ENCODE assay signal across 18 cellular contexts in the genomic region with DNA sequence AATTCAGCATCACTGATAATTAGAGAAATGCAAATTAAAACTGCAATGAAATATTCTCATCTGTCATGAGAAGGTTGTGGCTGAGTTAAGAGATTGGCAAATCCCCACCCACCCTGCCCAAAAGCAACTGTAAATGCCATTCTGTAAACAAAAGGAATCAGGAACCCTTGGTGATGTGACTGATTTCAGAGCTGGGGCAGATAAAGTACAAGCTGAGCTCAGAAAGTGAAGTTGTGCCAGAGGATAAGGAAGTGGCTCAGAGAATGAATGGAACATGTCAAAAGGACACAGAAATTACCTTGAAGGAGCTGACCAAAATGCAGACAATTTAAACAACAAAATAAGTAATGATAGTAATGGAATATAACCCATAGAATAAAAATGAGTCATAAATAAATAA. TPM values are rescaled to one million over a fixed set of nuclear protein-coding genes. Genes with fewer than 3 reads are reported as not detected.
DNase-seq lines count a peak whose midpoint lies in the region; ATAC-seq, FAIRE-seq and TF ChIP-seq lines count a peak whose summit lies in the region.
"Had no signal": no experiment of that assay in that cellular context is flagged by ENCODE, and none has a peak within 500 bp of the region (broad histone marks: within the 10 kb centered on the region; RNA-seq: fewer than 3 reads in every experiment).

No MANE protein-coding gene starts in this region.

- FAIRE-seq in D721Med (lab: Jason Lieb, UNC), result no peak
- FAIRE-seq: bronchial epithelial cell, small intestine had no signal

- BruUV-seq in mammary epithelial cell (replicated peaks; lab: Mats Ljungman, UMichigan), result no TSS peak

- H3K9me3 ChIP-seq in CD4-positive, alpha-beta T cell (ENCODE audit: control insufficient read depth, low read length), result no peaks in the 10 kb centered on the region
- H3K9me3 ChIP-seq in mammary epithelial cell (replicated peaks; ENCODE audit: insufficient read depth, low read length), result no peaks in the 10 kb centered on the region
- H3K9me3 ChIP-seq: BLaER1 had no signal

- no peak overlapping the region for H3K4me3 ChIP-seq in mammary epithelial cell (replicated peaks in 1 of 3; ENCODE audit: insufficient read depth in 1 of 3, low read depth in 2 of 3, low read length in 3 of 3)
- H3K4me3 ChIP-seq: BLaER1 had no signal

- H3K27me3 ChIP-seq in CD4-positive, alpha-beta T cell (ENCODE audit: control insufficient read depth, insufficient read depth, low read length), result no peaks in the 10 kb centered on the region
- no peaks in the 10 kb centered on the region for H3K27me3 ChIP-seq in mammary epithelial cell (ENCODE audit: insufficient read depth, low read length)
- H3K27me3 ChIP-seq: BLaER1 had no signal

- H3K9me3 Mint-ChIP-seq in CD4-positive, alpha-beta T cell, result no peaks in the 10 kb centered on the region
- H3K9me3 Mint-ChIP-seq in HFFc6 (no peaks in the 10 kb centered on the region), naive B cell (peaks cover 0 to 4% (median under 1%) of the 10 kb centered on the region in 7 donors)

- no peaks in the 10 kb centered on the region for H3K27me3 Mint-ChIP-seq in CD4-positive, alpha-beta T cell
- peaks cover 4% of the 10 kb centered on the region; the same call in 1 of the 2 replicates for H3K27me3 Mint-ChIP-seq in HFFc6 (ENCODE audit: insufficient read depth)
- H3K27me3 Mint-ChIP-seq in naive B cell, result no peaks in the 10 kb centered on the region

- peak overlapping the region; percentile 14 for H3K4me3 Mint-ChIP-seq in CD4-positive, alpha-beta T cell
- H3K4me3 Mint-ChIP-seq in HFFc6 (no peak overlapping the region), naive B cell (peak overlapping the region in 5 of 8 donors; percentile 18 to 58 (median 53))

- CTCF ChIA-PET in CD4-positive, alpha-beta T cell (lab: Charles Lee), result interaction anchor here (1.8 kb wide), 1 partner anchor 44 kb away, joined by 3 read pairs; no protein-coding TSS in a partner anchor
- CTCF ChIA-PET in mammary epithelial cell (lab: Charles Lee; ENCODE audit: low non-redundant PET), result no interaction called here

- peaks cover 77% of the 10 kb centered on the region for H3K4me1 Mint-ChIP-seq in CD4-positive, alpha-beta T cell (ENCODE audit: low read depth)
- H3K4me1 Mint-ChIP-seq in HFFc6 (ENCODE audit: low read depth) (peaks cover 55% of the 10 kb centered on the region), naive B cell (peaks cover 46 to 78% (median 47%) of the 10 kb centered on the region in 3 donors)

- no peak overlapping the region for H3K27ac ChIP-seq in CD4-positive, alpha-beta T cell (ENCODE audit: low read depth, low read length)
- peak overlapping the region; percentile 91 for H3K27ac ChIP-seq in mammary epithelial cell (ENCODE audit: insufficient read depth, low read depth, low read length)
- H3K27ac ChIP-seq: BLaER1, parathyroid adenoma had no signal

- peaks cover 36% of the 10 kb centered on the region for H3K4me1 ChIP-seq in mammary epithelial cell (ENCODE audit: insufficient read depth, low read length)
- H3K4me1 ChIP-seq: parathyroid adenoma had no signal

- no peak for DNase-seq in CD4-positive, alpha-beta T cell
- DNase-seq in HFFc6, result no peak
- no peak for DNase-seq in mammary epithelial cell
- DNase-seq in naive B cell, result no peak
- DNase-seq in D721Med (ENCODE audit: insufficient read length, low spot score), result no peak
- DNase-seq in NCI-H510A treated with DMSO at 0.1 percent for 48 hours (lab: John Stamatoyannopoulos, UW), result no peak
- no peak for DNase-seq in NCI-H2107 treated with DMSO at 0.1 percent for 48 hours (lab: John Stamatoyannopoulos, UW; ENCODE audit: unreplicated experiment)
- DNase-seq: DND-41; effector CD4-positive, alpha-beta T cell; HCEC 1CT; NCI-H2081 treated with DMSO at 0.1 percent for 48 hours; NCI-H748 treated with DMSO at 0.1 percent for 48 hours had no signal

- intact Hi-C loops in CD4-positive, alpha-beta T cell (cut with DNase I, micrococcal nuclease), result no loop called here
- intact Hi-C loops in mammary epithelial cell (cut with micrococcal nuclease), result no loop called here

- POLR2A ChIA-PET in CD4-positive, alpha-beta T cell (lab: Charles Lee), result interaction anchor here (0.6 to 1.7 kb wide), 3 partner anchors 15 to 72 kb away, joined by 3 to 11 read pairs (median 6); a partner anchor contains a TSS

- H3K9ac ChIP-seq in mammary epithelial cell (ENCODE audit: insufficient read depth, low read length), result no peak overlapping the region
- H3K9ac ChIP-seq: BLaER1, parathyroid adenoma had no signal

- H3K4me2 ChIP-seq in mammary epithelial cell (ENCODE audit: insufficient read depth, low read depth, low read length), result no peak overlapping the region
- H3K4me2 ChIP-seq: BLaER1 had no signal

- H2AFZ ChIP-seq in mammary epithelial cell (ENCODE audit: low read depth, low read length), result no peak overlapping the region
- H2AFZ ChIP-seq: parathyroid adenoma had no signal

- in situ Hi-C loops in mammary epithelial cell (cut with MboI; ENCODE audit: low sequenced_read_pairs in 2 of 2), result no loop called here

- peaks cover 63% of the 10 kb centered on the region for H3K36me3 Mint-ChIP-seq in CD4-positive, alpha-beta T cell (ENCODE audit: low read depth)
- peaks cover 9% of the 10 kb centered on the region for H3K36me3 Mint-ChIP-seq in HFFc6 (ENCODE audit: low read depth)
- H3K36me3 Mint-ChIP-seq in naive B cell, result peaks cover 17 to 19% of the 10 kb centered on the region in 2 donors

- no peaks in the 10 kb centered on the region for H3K79me2 ChIP-seq in mammary epithelial cell (ENCODE audit: insufficient read depth, low read length)
- H3K79me2 ChIP-seq: parathyroid adenoma had no signal

- TF ChIP-seq CTCF in CD4-positive, alpha-beta T cell (IDR thresholded peaks at IDR 0.05), result no peak
- TF ChIP-seq CTCF in HFFc6 (IDR thresholded peaks at IDR 0.05), result no peak
- TF ChIP-seq CTCF in mammary epithelial cell (conservative IDR thresholded peaks at IDR 0.05 in 1 of 2, IDR thresholded peaks at IDR 0.05 in 1 of 2; ENCODE audit: extremely low read depth in 1 of 2, insufficient read depth in 1 of 2, low read depth in 1 of 2, low read length in 2 of 2), result no peak
- TF ChIP-seq CTCF in D721Med (IDR thresholded peaks at IDR 0.05; ENCODE audit: insufficient read depth, missing control alignments), result no peak

- H3K27ac Mint-ChIP-seq in CD4-positive, alpha-beta T cell, result peak overlapping the region; percentile 73
- peak overlapping the region; percentile 44; the same call in 1 of the 2 replicates for H3K27ac Mint-ChIP-seq in HFFc6
- peak overlapping the region in 5 of 6 donors; percentile 87 to 96 (median 89) for H3K27ac Mint-ChIP-seq in naive B cell

- no peak for ATAC-seq in CD4-positive, alpha-beta T cell (ENCODE audit: poor library complexity)
- no peak for ATAC-seq in naive B cell (ENCODE audit: low read depth in 2 of 2)
- ATAC-seq in HG03378 (IDR thresholded peaks at IDR 0.05; ENCODE audit: unreplicated experiment), result no peak

- dilution Hi-C loops in mammary epithelial cell (cut with HindIII; ENCODE audit: low sequenced_read_pairs), result no loop called here

- no peaks in the 10 kb centered on the region for H4K20me1 ChIP-seq in mammary epithelial cell (ENCODE audit: insufficient read depth, low read length)
- H4K20me1 ChIP-seq: BLaER1 had no signal

- H3K36me3 ChIP-seq in mammary epithelial cell (ENCODE audit: insufficient read depth, low read length), result peaks cover 6% of the 10 kb centered on the region
- H3K36me3 ChIP-seq: BLaER1 had no signal

RNA-seq across cellular contexts. Expression of a gene that starts 32.7 kb away (rescaled TPM):
- not detected for total RNA-seq in CD4-positive, alpha-beta T cell
- total RNA-seq in HFFc6 (2021; fragmentation: NEBNext Ultra II Directional; extraction: Animal tissue kit (Norgen Biotek cat#: 25700)), result not detected
- under 1 TPM in 1 of 2 donors, not detected in 1; 0.17 TPM for total RNA-seq in mammary epithelial cell
- polyA plus RNA-seq in mammary epithelial cell (not detected), naive B cell (ENCODE audit: low read depth in 6 of 6) (not detected)
- polyA minus RNA-seq in mammary epithelial cell, result not detected
- total RNA-seq: activated CD8-positive, alpha-beta memory T cell treated with anti-CD3 and anti-CD28 coated beads for 36 hours; bronchial epithelial cell had no signal
- polyA plus RNA-seq: small intestine had no signal

RNA-seq across cellular contexts. Expression of a gene that starts 39.6 kb away (rescaled TPM):
- not detected for total RNA-seq in CD4-positive, alpha-beta T cell
- 10 to 100 TPM; 55.0 to 67.2 (median 61.9) TPM for total RNA-seq in HFFc6 (2021; fragmentation: NEBNext Ultra II Directional; extraction: Animal tissue kit (Norgen Biotek cat#: 25700))
- total RNA-seq in mammary epithelial cell, result 100 to 1,000 TPM; 179 to 311 TPM
- polyA plus RNA-seq in mammary epithelial cell, result 615 TPM
- 271 TPM for polyA minus RNA-seq in mammary epithelial cell
- polyA plus RNA-seq in naive B cell (ENCODE audit: low read depth in 6 of 6), result not detected
- total RNA-seq: activated CD8-positive, alpha-beta memory T cell treated with anti-CD3 and anti-CD28 coated beads for 36 hours had no signal

RNA-seq across cellular contexts. Expression of a gene that starts 47.2 kb away (rescaled TPM):
- total RNA-seq in CD4-positive, alpha-beta T cell, result 10 to 100 TPM; 24.9 to 26.8 TPM
- total RNA-seq in HFFc6 (2021; fragmentation: NEBNext Ultra II Directional; extraction: Animal tissue kit (Norgen Biotek cat#: 25700)), result 10 to 100 TPM; 17.7 to 26.2 (median 19.3) TPM
- 10 to 100 TPM; 52.4 to 56.5 TPM for total RNA-seq in mammary epithelial cell
- polyA plus RNA-seq in mammary epithelial cell (42.5 TPM), naive B cell (ENCODE audit: low read depth in 6 of 6) (10 to 100 TPM; 78.2 to 95.7 (median 89.4) TPM)
- polyA minus RNA-seq in mammary epithelial cell, result 20.1 TPM

Comparison
In these comparisons a context has a peak if more than half of its experiments do, and no peak if none do; other contexts are left out.
1. RNA of a gene that starts 39.6 kb away (total RNA-seq): 179 to 311 TPM in mammary epithelial cell and 55.0 to 67.2 TPM in HFFc6; not detected in CD4-positive, alpha-beta T cell; every median in the first group is over 10 times any median in the second.
2. Peak in every context shown above with its lines, with median percentiles within 50 percentile points of each other: H3K27ac Mint-ChIP-seq.